ENCODE assay signal across 8 cellular contexts in the genomic region with DNA sequence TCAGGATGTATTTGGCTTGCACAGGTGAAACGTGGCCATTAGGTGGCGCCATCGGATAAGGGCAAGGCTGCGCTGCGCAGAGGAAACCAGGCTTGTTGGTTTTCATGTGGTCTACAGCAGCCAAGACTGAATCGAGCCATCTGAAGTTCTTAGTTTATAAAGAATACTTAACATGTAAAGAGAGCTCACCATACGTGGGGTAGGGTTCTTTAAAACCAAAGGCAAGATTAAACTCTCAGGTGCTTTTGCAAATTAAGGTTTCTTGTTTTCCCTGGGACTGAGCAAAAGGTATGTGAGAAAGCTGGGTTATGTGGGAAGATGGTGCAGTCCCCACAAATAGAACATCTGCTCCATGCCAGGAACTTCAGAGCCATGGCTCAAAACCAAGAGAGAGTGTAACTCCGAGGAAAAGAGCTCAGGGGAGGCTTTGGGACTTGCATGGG. TPM values are rescaled to one million over a fixed set of nuclear protein-coding genes. Genes with fewer than 3 reads are reported as not detected.
DNase-seq lines count a peak whose midpoint lies in the region; ATAC-seq, FAIRE-seq and TF ChIP-seq lines count a peak whose summit lies in the region.

No MANE protein-coding gene starts in this region.

- H3K36me3 Mint-ChIP-seq in mesothelial cell of epicardium, result no peaks in the 10 kb centered on the region

- FAIRE-seq in HTR-8/SVneo (lab: Jason Lieb, UNC) (no peak), endometrium (lab: Jason Lieb, UNC) (peak; percentile 90)

- no peak for ATAC-seq in GM21737 (IDR thresholded peaks at IDR 0.05; ENCODE audit: unreplicated experiment)

- TF ChIP-seq CTCF in mesothelial cell of epicardium (IDR thresholded peaks at IDR 0.05; ENCODE audit: unreplicated experiment), result peak; percentile 89

- H3K27me3 Mint-ChIP-seq in mesothelial cell of epicardium (ENCODE audit: low read depth), result peaks cover 10% of the 10 kb centered on the region

- H3K4me3 Mint-ChIP-seq in mesothelial cell of epicardium, result no peak overlapping the region

- H3K9me3 Mint-ChIP-seq in mesothelial cell of epicardium, result no peaks in the 10 kb centered on the region

- H3K27ac Mint-ChIP-seq in mesothelial cell of epicardium, result no peak overlapping the region

- no peaks in the 10 kb centered on the region for H3K4me1 Mint-ChIP-seq in mesothelial cell of epicardium

- DNase-seq in ELR (ENCODE audit: low read depth), result peak; percentile 80
- peak; percentile 83 for DNase-seq in HTR-8/SVneo (ENCODE audit: insufficient read length, low spot score)
- peak; percentile 83 to 86 for DNase-seq in NOMO-1 (lab: John Stamatoyannopoulos, UW; ENCODE audit: unreplicated experiment in 2 of 2)
- peak; percentile 81 to 82 for DNase-seq in activated CD8-positive, alpha-beta memory T cell treated with anti-CD3 and anti-CD28 coated beads for 4 hours (ENCODE audit: low read depth in 2 of 2)
- DNase-seq in mesothelial cell of epicardium (ENCODE audit: low spot score in 2 of 2, unreplicated experiment in 2 of 2), result peak; percentile 74 to 90
- DNase-seq in stimulated activated CD8-positive, alpha-beta memory T cell treated with anti-CD3 and anti-CD28 coated beads, Interleukin-2, amount 100 ng/mL, for 1 hour (ENCODE audit: low read depth in 2 of 2), result peak; percentile 81 to 84

RNA-seq across cellular contexts. Expression of a gene that starts 9.3 kb away (rescaled TPM):
- 0.09 to 0.20 TPM in 2 of 3 replicates, not detected in the other for total RNA-seq in mesothelial cell of epicardium

RNA-seq across cellular contexts. Expression of a gene that starts 22.1 kb away (rescaled TPM):
- total RNA-seq in mesothelial cell of epicardium, result 61.4 to 62.1 TPM (median 61.7 TPM) in 3 replicates

RNA-seq across cellular contexts. Expression of a gene that starts 25.3 kb away (rescaled TPM):
- 175 to 184 TPM (median 179 TPM) in 3 replicates for total RNA-seq in mesothelial cell of epicardium
